In genomic region chr11:119340335-119341221, GRCh38 we compare ENCODE assay signal across 8 cellular contexts. TPM values are rescaled to one million over a fixed set of nuclear protein-coding genes. Genes with fewer than 3 reads are reported as not detected.
DNase-seq lines count a peak whose midpoint lies in the region; ATAC-seq and TF ChIP-seq lines count a peak whose summit lies in the region.

Gene C1QTNF5, minus strand, starts transcription at chr11:119340883. Its CDS starts 486 bp downstream, at chr11:119340397.

- intact Hi-C loops in psoas muscle (cut with DNase I) = no loop called here

- TF ChIP-seq CTCF in astrocyte of the cerebellum (IDR thresholded peaks at IDR 0.05; ENCODE audit: low read depth, low read length, missing control alignments) = no peak
- no peak for TF ChIP-seq CTCF in psoas muscle (IDR thresholded peaks at IDR 0.05)

- ATAC-seq in psoas muscle = peak in 3 of 4 donors; percentile 8 to 24 (median 8)
- ATAC-seq in HG02885 (IDR thresholded peaks at IDR 0.05; ENCODE audit: poor library complexity, unreplicated experiment) = no peak

- DNase-seq in Daoy (ENCODE audit: low read depth) (peak; percentile 57), astrocyte of the cerebellum (ENCODE audit: low read depth) (peak; percentile 64), hippocampal formation (lab: John Stamatoyannopoulos, UW) (peak; percentile 61 to 71), psoas muscle (peak; percentile 89 to 90), glomerular visceral epithelial cell (ENCODE audit: extremely low spot score) (no peak), NCI-H146 (lab: John Stamatoyannopoulos, UW) (no peak), G401 (ENCODE audit: low spot score) (no peak)

- H3K4me1 ChIP-seq in psoas muscle = peaks cover 54% of the 10 kb centered on the region

- H3K9me3 ChIP-seq in psoas muscle = no peaks in the 10 kb centered on the region

- peak within 1 kb of the TSS; percentile 76 for H3K27ac ChIP-seq in psoas muscle

- WGBS in psoas muscle, 3 donors = 3 to 7% (median 5%) methylated on average over 36 to 53 of the region's 53 CpGs

- H3K36me3 ChIP-seq in psoas muscle (ENCODE audit: insufficient read depth in 1 of 2, low read depth in 1 of 2) = peaks cover 0 to 11% of the 10 kb centered on the region in 2 donors

- in situ Hi-C loops in astrocyte of the cerebellum (cut with HindIII; ENCODE audit: low sequenced_read_pairs) = no loop called here
- in situ Hi-C loops in G401 (cut with HindIII; ENCODE audit: low sequenced_read_pairs) = no loop called here

- H3K4me3 ChIP-seq in astrocyte of the cerebellum (ENCODE audit: low read depth, low read length) (peak within 1 kb of the TSS; percentile 50), psoas muscle (peak within 1 kb of the TSS; percentile 76)

- peaks cover 0 to 4% (median 0%) of the 10 kb centered on the region in 3 donors for H3K27me3 ChIP-seq in psoas muscle (ENCODE audit: insufficient read depth in 3 of 3, low read length in 2 of 3)

RNA-seq across cellular contexts. Expression of gene C1QTNF5, which starts in this region (rescaled TPM):
- total RNA-seq in Daoy (2014; rRNA removed; shearing (Covaris generic)) = 0.51 and 1.9 TPM in 2 replicates
- 10 to 100 TPM in 1 of 4 donors, 1 to 10 TPM in 3; 5.3 to 11.6 (median 8.8) TPM for total RNA-seq in psoas muscle
- polyA plus RNA-seq in psoas muscle = 10 to 100 TPM in 1 of 3 donors, 1 to 10 TPM in 2; 3.2 to 12.0 (median 4.7) TPM
- 0.17 and 1.0 TPM in 2 replicates for total RNA-seq in G401 (2014; rRNA removed; shearing (Covaris generic))

Comparison
In these comparisons a context has a peak if more than half of its experiments do, and no peak if none do; other contexts are left out.
1. DNase-seq: peak in Daoy (single experiment), astrocyte of the cerebellum (single experiment), hippocampal formation (2 of 2) and psoas muscle (2 of 2); none in glomerular visceral epithelial cell (single experiment), NCI-H146 (single experiment) and G401 (single experiment).